ENCODE assay signal across 14 cellular contexts in the genomic region with DNA sequence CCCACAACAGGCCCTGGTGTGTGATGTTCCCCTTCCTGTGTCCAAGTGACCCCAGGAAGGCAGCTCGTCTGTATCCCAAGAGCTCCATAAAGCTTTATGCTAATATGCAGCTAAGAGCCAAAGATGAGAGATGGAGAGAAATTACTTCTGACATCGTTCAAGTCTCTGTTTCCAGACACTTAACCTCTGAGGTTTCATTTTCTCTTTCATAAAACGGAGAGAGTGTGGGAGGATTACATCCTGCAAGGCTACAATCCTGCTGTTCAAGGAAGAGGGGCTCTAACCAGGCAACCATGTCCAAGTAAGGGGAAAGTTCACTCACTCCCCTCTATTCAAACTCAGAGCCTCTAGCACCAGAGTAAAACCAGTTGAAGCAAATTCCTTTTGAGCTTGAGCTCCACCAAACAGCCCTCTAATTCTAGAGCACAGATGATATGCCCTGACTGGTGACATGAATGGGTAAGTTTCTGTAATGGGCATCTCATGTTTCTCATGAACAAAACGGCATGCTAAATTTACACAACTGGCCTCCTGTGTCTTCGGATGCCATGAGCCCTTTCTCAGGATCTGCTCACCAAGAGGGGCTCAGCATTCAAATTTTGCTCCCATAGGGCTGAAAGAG.
DNase-seq lines count a peak whose midpoint lies in the region; ATAC-seq and TF ChIP-seq lines count a peak whose summit lies in the region.
"Had no signal": no experiment of that assay in that cellular context is flagged by ENCODE, and none has a peak within 500 bp of the region (broad histone marks: within the 10 kb centered on the region; RNA-seq: fewer than 3 reads in every experiment).

No MANE protein-coding gene starts in this region.

- peak overlapping the region in 3 of 6 donors; percentile 16 to 62 (median 42) for H3K27ac Mint-ChIP-seq in naive B cell

- no peaks in the 10 kb centered on the region for H3K9me3 Mint-ChIP-seq in naive B cell
- H3K9me3 Mint-ChIP-seq: neural crest cell had no signal

- intact Hi-C loops in esophagus muscularis mucosa (cut with DNase I) = no loop called here

- no peak overlapping the region for H2AFZ ChIP-seq in SK-N-SH (ENCODE audit: low read depth)

- H3K36me3 ChIP-seq in esophagus muscularis mucosa (no peaks in the 10 kb centered on the region), SK-N-SH (replicated peaks in 1 of 2; ENCODE audit: control insufficient read depth in 1 of 2, insufficient read depth in 2 of 2, low read length in 1 of 2) (no peaks in the 10 kb centered on the region)
- H3K36me3 ChIP-seq: transverse colon had no signal

- H3K9me2 ChIP-seq in SK-N-SH = no peaks in the 10 kb centered on the region

- no peak overlapping the region for H3K4me3 ChIP-seq in esophagus muscularis mucosa
- H3K4me3 ChIP-seq in SK-N-SH (ENCODE audit: low read depth in 2 of 2, low read length in 1 of 2) = no peak overlapping the region
- H3K4me3 ChIP-seq: transverse colon had no signal

- H3K27me3 ChIP-seq in esophagus muscularis mucosa = no peaks in the 10 kb centered on the region
- no peaks in the 10 kb centered on the region for H3K27me3 ChIP-seq in SK-N-SH (ENCODE audit: insufficient read depth)
- H3K27me3 ChIP-seq: transverse colon had no signal

- no peaks in the 10 kb centered on the region for H3K79me2 ChIP-seq in SK-N-SH (ENCODE audit: insufficient read depth)

- no peak overlapping the region for H3K9ac ChIP-seq in SK-N-SH

- peaks cover 0 to 18% (median 12%) of the 10 kb centered on the region in 3 donors for H3K4me1 Mint-ChIP-seq in naive B cell

- no peaks in the 10 kb centered on the region for H3K4me1 ChIP-seq in esophagus muscularis mucosa
- no peaks in the 10 kb centered on the region for H3K4me1 ChIP-seq in SK-N-SH (ENCODE audit: control insufficient read depth in 1 of 2, insufficient read depth in 2 of 2, low read depth in 1 of 2, low read length in 1 of 2)
- H3K4me1 ChIP-seq: transverse colon had no signal

- TF ChIP-seq CTCF in esophagus muscularis mucosa (IDR thresholded peaks at IDR 0.05) (no peak), SK-N-SH (IDR thresholded peaks at IDR 0.05) (no peak)

- DNase-seq in naive B cell = no peak
- no peak for DNase-seq in HuH-7.5 (ENCODE audit: low spot score)
- no peak for DNase-seq in esophagus muscularis mucosa (ENCODE audit: extremely low spot score)
- DNase-seq in SK-N-SH = no peak
- no peak for DNase-seq in NCI-H1417 treated with DMSO at 0.1 percent for 48 hours (lab: John Stamatoyannopoulos, UW)
- DNase-seq: H7; IMR-90; NCI-H69; stimulated activated CD4-positive, alpha-beta T cell treated with anti-CD3 and anti-CD28 coated beads, Interleukin-4, amount 100 ng/mL, for 4 hours; transverse colon had no signal

- H3K9me3 ChIP-seq in esophagus muscularis mucosa (no peaks in the 10 kb centered on the region), SK-N-SH (no peaks in the 10 kb centered on the region)
- H3K9me3 ChIP-seq: transverse colon had no signal

- H3K27me3 Mint-ChIP-seq in naive B cell = peaks cover 7 to 14% (median 8%) of the 10 kb centered on the region in 3 donors

- CTCF ChIA-PET in SK-N-SH (lab: Yijun Ruan, JAX) = no interaction called here

- TF ChIP-seq RAD21 in SK-N-SH (IDR thresholded peaks at IDR 0.05; ENCODE audit: low read length) = no peak

- TF ChIP-seq EP300 in esophagus muscularis mucosa (IDR thresholded peaks at IDR 0.05) = no peak
- no peak for TF ChIP-seq EP300 in SK-N-SH (IDR thresholded peaks at IDR 0.05; ENCODE audit: borderline replicate concordance in 1 of 2, low read depth in 1 of 2, low read length in 1 of 2)

- no peaks in the 10 kb centered on the region for H4K20me1 ChIP-seq in SK-N-SH (ENCODE audit: insufficient read depth)

- POLR2A ChIA-PET in SK-N-SH (lab: Yijun Ruan, JAX) = no interaction called here

- no peaks in the 10 kb centered on the region for H3K36me3 Mint-ChIP-seq in naive B cell

- no peak overlapping the region for H3K4me2 ChIP-seq in SK-N-SH

- no peak overlapping the region for H3K27ac ChIP-seq in esophagus muscularis mucosa (replicated peaks in 1 of 4)
- H3K27ac ChIP-seq in SK-N-SH (ENCODE audit: low read depth in 2 of 2, low read length in 1 of 2) = no peak overlapping the region
- H3K27ac ChIP-seq: transverse colon had no signal

- peak overlapping the region; percentile 9 to 84 (median 66) for H3K4me3 Mint-ChIP-seq in naive B cell
- H3K4me3 Mint-ChIP-seq: neural crest cell had no signal

- no peak for TF ChIP-seq POLR2A in esophagus muscularis mucosa (IDR thresholded peaks at IDR 0.05; ENCODE audit: low read depth)

- ATAC-seq in GM18519 (IDR thresholded peaks at IDR 0.05; ENCODE audit: low FRiP score, unreplicated experiment) (peak; percentile 37), GM21526 (IDR thresholded peaks at IDR 0.05; ENCODE audit: low FRiP score, unreplicated experiment) (peak; percentile 61), HG03521 (IDR thresholded peaks at IDR 0.05; ENCODE audit: unreplicated experiment) (peak; percentile 24), naive B cell (ENCODE audit: low read depth in 2 of 2) (no peak)

- H3F3A ChIP-seq in SK-N-SH (replicated peaks; ENCODE audit: insufficient read depth) = no peaks in the 10 kb centered on the region

- WGBS in esophagus muscularis mucosa = 50% methylated on average over 4 of the region's 5 CpGs
- WGBS in SK-N-SH (ENCODE audit: low lambda C conversion rate) = 35% methylated on average over 5 of the region's 5 CpGs

TF ChIP-seq in SK-N-SH, 30 proteins besides CTCF, POLR2A, EP300 and RAD21:
- TF ChIP-seq TAF1 (IDR thresholded peaks at IDR 0.05; ENCODE audit: borderline replicate concordance, low read depth, low read length) (no peak), GABPA (IDR thresholded peaks at IDR 0.05; ENCODE audit: low read depth) (no peak)
TF ChIP-seq in SK-N-SH: peak in this region for 0.

Comparison
In these comparisons a context has a peak if more than half of its experiments do, and no peak if none do; other contexts are left out.
1. ATAC-seq: peak in GM18519 (single experiment), GM21526 (single experiment) and HG03521 (single experiment); none in naive B cell (0 of 2).